Comparison of ENCODE assay signal across 8 cellular contexts in genomic region chr3:42090973-42091731, GRCh38. TPM values are rescaled to one million over a fixed set of nuclear protein-coding genes. Genes with fewer than 3 reads are reported as not detected.
DNase-seq lines count a peak whose midpoint lies in the region; ATAC-seq, FAIRE-seq and TF ChIP-seq lines count a peak whose summit lies in the region.

TRAK1 (plus strand) TSS chr3:42091357; CDS start chr3:42091470, 113 bp downstream.

- no peak for TF ChIP-seq POLR2A in GM12891 (IDR thresholded peaks at IDR 0.05; ENCODE audit: low read depth, low read length)

- ATAC-seq in right cardiac atrium (peak; percentile 83 to 84), HG02610 (IDR thresholded peaks at IDR 0.05; ENCODE audit: unreplicated experiment) (no peak)

- 40% methylated on average over 14 of the region's 14 CpGs for WGBS in right cardiac atrium

- H3K4me2 ChIP-seq in skeletal muscle satellite cell (ENCODE audit: low read length), result peak within 1 kb of the TSS; percentile 86

- peaks cover 14% of the 10 kb centered on the region for H3K4me1 ChIP-seq in right cardiac atrium (ENCODE audit: control insufficient read depth, insufficient read depth, low read length)
- peaks cover 24% of the 10 kb centered on the region for H3K4me1 ChIP-seq in skeletal muscle satellite cell (ENCODE audit: control insufficient read depth, insufficient read depth, low read length)

- H3K27ac ChIP-seq in right cardiac atrium (ENCODE audit: low read length), result peak within 1 kb of the TSS; percentile 76

- H3K4me3 ChIP-seq in right cardiac atrium (ENCODE audit: low read length) (peak within 1 kb of the TSS; percentile 25), skeletal muscle satellite cell (ENCODE audit: low read length) (peak within 1 kb of the TSS; percentile 64)

- peak within 1 kb of the TSS; percentile 78 for H3K9ac ChIP-seq in skeletal muscle satellite cell (ENCODE audit: low read depth, low read length)

- intact Hi-C loops in right cardiac atrium (cut with DNase I), result no loop called here

- peak; percentile 55 for FAIRE-seq in GM12891 (lab: Jason Lieb, UNC)

- H3K27me3 ChIP-seq in right cardiac atrium (ENCODE audit: control insufficient read depth, insufficient read depth) (no peaks in the 10 kb centered on the region), skeletal muscle satellite cell (ENCODE audit: control insufficient read depth, insufficient read depth, low read length) (no peaks in the 10 kb centered on the region)

- no peaks in the 10 kb centered on the region for H3K9me3 ChIP-seq in right cardiac atrium (ENCODE audit: control insufficient read depth, low read length)
- no peaks in the 10 kb centered on the region for H3K9me3 ChIP-seq in skeletal muscle satellite cell (replicated peaks; ENCODE audit: low read length)

- DNase-seq in GM12891 (ENCODE audit: insufficient read length, low spot score), result no peak
- peak in 29 of 56 donors; percentile 12 to 70 (median 37) for DNase-seq in amygdala (lab: John Stamatoyannopoulos, UW)
- peak; percentile 46 to 78 (median 67) for DNase-seq in right cardiac atrium
- no peak for DNase-seq in NCI-H82 treated with DMSO at 0.1 percent for 48 hours (lab: John Stamatoyannopoulos, UW; ENCODE audit: unreplicated experiment)
- no peak for DNase-seq in NCI-H748 treated with DMSO at 0.1 percent for 48 hours (lab: John Stamatoyannopoulos, UW)
- no peak for DNase-seq in DMS 273 treated with DMSO at 0.1 percent for 48 hours (lab: John Stamatoyannopoulos, UW)

- peaks cover 17% of the 10 kb centered on the region for H3K36me3 ChIP-seq in skeletal muscle satellite cell (ENCODE audit: insufficient read depth, low read length)

TF ChIP-seq in GM12891, 5 proteins besides CTCF, POLR2A, EP300 and RAD21:
- TF ChIP-seq POU2F2 (IDR thresholded peaks at IDR 0.05; ENCODE audit: low read depth, low read length) (no peak), PAX5 (IDR thresholded peaks at IDR 0.05; ENCODE audit: insufficient read depth, low read length, severe bottlenecking) (no peak), TAF1 (IDR thresholded peaks at IDR 0.05; ENCODE audit: low read depth, low read length) (no peak), POLR2AphosphoS5 (IDR thresholded peaks at IDR 0.05; ENCODE audit: low read depth, low read length) (no peak), SPI1 (IDR thresholded peaks at IDR 0.05; ENCODE audit: low read depth, low read length) (no peak)

RNA-seq across cellular contexts. Expression of gene TRAK1, which starts in this region (rescaled TPM):
- polyA plus RNA-seq in GM12891 (2012; ENCODE audit: low read depth, missing spikeins), result 19.6 TPM
- total RNA-seq in right cardiac atrium, result 100 to 1,000 TPM; 201 to 249 (median 232) TPM
- polyA plus RNA-seq in right cardiac atrium, result 91.7 TPM
- 21.0 and 32.5 TPM in 2 replicates for total RNA-seq in skeletal muscle satellite cell (2012; rRNA removed)

Comparison
In these comparisons a context has a peak if more than half of its experiments do, and no peak if none do; other contexts are left out.
1. DNase-seq: peak in amygdala (29 of 56) and right cardiac atrium (3 of 3); none in GM12891 (single experiment), NCI-H82 treated with DMSO at 0.1 percent for 48 hours (single experiment), NCI-H748 treated with DMSO at 0.1 percent for 48 hours (single experiment) and DMS 273 treated with DMSO at 0.1 percent for 48 hours (single experiment).